Comparison of ENCODE assay signal across 8 cellular contexts in the genomic region with DNA sequence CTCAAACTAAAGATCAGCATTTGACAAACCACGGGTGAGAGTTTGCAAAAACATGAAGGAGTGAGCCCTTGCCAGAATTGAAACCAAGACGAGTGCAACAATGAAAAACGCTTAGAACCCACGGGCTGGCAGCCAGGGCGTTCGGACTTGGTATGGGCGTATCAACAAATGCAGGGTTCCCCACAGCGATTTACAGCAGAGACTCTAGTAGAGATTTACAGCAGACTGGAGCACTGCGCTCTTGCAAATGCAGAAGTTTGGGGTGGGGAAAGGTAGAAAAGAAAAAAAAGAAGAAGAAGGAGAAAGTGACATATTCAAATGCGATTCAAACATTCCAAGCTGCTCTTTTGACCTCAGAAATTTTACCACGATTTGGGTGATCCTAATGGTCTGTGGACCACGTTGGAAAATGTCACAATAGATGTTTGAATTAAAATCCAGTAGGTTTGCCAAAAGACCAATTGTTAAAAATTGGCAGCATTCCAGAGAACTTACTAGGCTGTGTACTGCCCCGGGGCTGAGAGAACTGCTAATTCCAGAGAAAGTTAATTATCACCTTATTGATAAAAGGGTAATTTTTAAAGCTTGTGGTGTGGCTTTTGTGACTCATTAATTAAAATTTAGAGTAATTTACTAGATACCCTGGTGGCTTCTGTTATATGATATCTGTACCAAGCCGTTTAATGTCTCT. TPM values are rescaled to one million over a fixed set of nuclear protein-coding genes. Genes with fewer than 3 reads are reported as not detected.
DNase-seq lines count a peak whose midpoint lies in the region; ATAC-seq and TF ChIP-seq lines count a peak whose summit lies in the region.

No MANE protein-coding gene starts in this region.

- intact Hi-C loops in activated naive CD4-positive, alpha-beta T cell treated with anti-CD3 and anti-CD28 coated beads for 36 hours (cut with micrococcal nuclease), result loop anchor here (2.0 to 10.0 kb wide), 4 partner anchors 738 to 1723 kb away; a partner anchor contains a TSS

- peak overlapping the region; percentile 5 for H3K4me3 ChIP-seq in iPS-15b (ENCODE audit: low read depth, low read length)
- peak overlapping the region; percentile 28 for H3K4me3 ChIP-seq in smooth muscle cell

- peaks cover 82% of the 10 kb centered on the region for H3K4me1 Mint-ChIP-seq in activated naive CD4-positive, alpha-beta T cell treated with anti-CD3 and anti-CD28 coated beads for 36 hours (ENCODE audit: low read depth)

- WGBS in smooth muscle cell (ENCODE audit: low lambda C conversion rate), result 38% methylated on average over 14 of the region's 14 CpGs

- peak overlapping the region; percentile 88 for H3K4me3 Mint-ChIP-seq in activated naive CD4-positive, alpha-beta T cell treated with anti-CD3 and anti-CD28 coated beads for 36 hours

- DNase-seq in DMS79 (lab: John Stamatoyannopoulos, UW) (peak; percentile 48), NCI-H2227 treated with DMSO at 0.1 percent for 48 hours (lab: John Stamatoyannopoulos, UW) (peak; percentile 53), smooth muscle cell (lab: John Stamatoyannopoulos, UW; ENCODE audit: unreplicated experiment) (no peak), cortex of kidney (lab: John Stamatoyannopoulos, UW) (no peak)
- peak; percentile 55 for DNase-seq in activated naive CD4-positive, alpha-beta T cell treated with anti-CD3 and anti-CD28 coated beads for 36 hours

- H2AFZ ChIP-seq in smooth muscle cell (ENCODE audit: low read depth), result peak overlapping the region; percentile 20

- H3K27me3 Mint-ChIP-seq in activated naive CD4-positive, alpha-beta T cell treated with anti-CD3 and anti-CD28 coated beads for 36 hours (ENCODE audit: low read depth), result no peaks in the 10 kb centered on the region

- H3K36me3 Mint-ChIP-seq in activated naive CD4-positive, alpha-beta T cell treated with anti-CD3 and anti-CD28 coated beads for 36 hours (ENCODE audit: low read depth), result no peaks in the 10 kb centered on the region

- H3K27ac Mint-ChIP-seq in activated naive CD4-positive, alpha-beta T cell treated with anti-CD3 and anti-CD28 coated beads for 36 hours, result peak overlapping the region; percentile 98

- H3K79me2 ChIP-seq in smooth muscle cell (ENCODE audit: low read depth), result no peaks in the 10 kb centered on the region

- H3K27me3 ChIP-seq in iPS-15b (ENCODE audit: control insufficient read depth, insufficient read depth, low read length), result no peaks in the 10 kb centered on the region
- no peaks in the 10 kb centered on the region for H3K27me3 ChIP-seq in smooth muscle cell (ENCODE audit: low read depth)

- H3K36me3 ChIP-seq in iPS-15b (ENCODE audit: control insufficient read depth, insufficient read depth, low read length) (no peaks in the 10 kb centered on the region), smooth muscle cell (ENCODE audit: low read depth) (no peaks in the 10 kb centered on the region)

- H3K9me3 Mint-ChIP-seq in activated naive CD4-positive, alpha-beta T cell treated with anti-CD3 and anti-CD28 coated beads for 36 hours, result no peaks in the 10 kb centered on the region

- peak overlapping the region; percentile 71 for H3K4me2 ChIP-seq in smooth muscle cell

- peaks cover 13% of the 10 kb centered on the region for H3K4me1 ChIP-seq in iPS-15b (ENCODE audit: control insufficient read depth, insufficient read depth, low read length)
- H3K4me1 ChIP-seq in smooth muscle cell (ENCODE audit: low read depth), result peaks cover 49% of the 10 kb centered on the region

- no peaks in the 10 kb centered on the region for H4K20me1 ChIP-seq in smooth muscle cell (ENCODE audit: low read depth)

- TF ChIP-seq CTCF in smooth muscle cell (IDR thresholded peaks at IDR 0.05; ENCODE audit: borderline replicate concordance, insufficient read depth, poor library complexity, severe bottlenecking), result no peak

- H3K9me3 ChIP-seq in iPS-15b (ENCODE audit: control insufficient read depth, insufficient read depth, low read length) (no peaks in the 10 kb centered on the region), smooth muscle cell (replicated peaks; ENCODE audit: low read depth) (no peaks in the 10 kb centered on the region)

- ATAC-seq in HG03039 (IDR thresholded peaks at IDR 0.05; ENCODE audit: unreplicated experiment), result no peak
- ATAC-seq in HG03108 (IDR thresholded peaks at IDR 0.05; ENCODE audit: unreplicated experiment), result no peak

- CTCF ChIA-PET in activated naive CD4-positive, alpha-beta T cell treated with anti-CD3 and anti-CD28 coated beads for 36 hours (lab: Charles Lee), result interaction anchor here (0.6 to 6.3 kb wide), 4 partner anchors 27 to 316 kb away, joined by 3 to 43 read pairs (median 20); no protein-coding TSS in a partner anchor

- no peak overlapping the region for H3K9ac ChIP-seq in iPS-15b (ENCODE audit: low read depth, low read length)
- H3K9ac ChIP-seq in smooth muscle cell (ENCODE audit: low read depth), result no peak overlapping the region

- H3K27ac ChIP-seq in smooth muscle cell (ENCODE audit: low read depth), result no peak overlapping the region

- peaks cover 14% of the 10 kb centered on the region for H3F3A ChIP-seq in smooth muscle cell (ENCODE audit: low read depth)

RNA-seq across cellular contexts. Expression of a gene that starts 3.4 kb away (rescaled TPM):
- 10 to 100 TPM in 1 of 2 experiments, 1 to 10 TPM in 1; 9.1 to 10.7 TPM for total RNA-seq in activated naive CD4-positive, alpha-beta T cell treated with anti-CD3 and anti-CD28 coated beads for 36 hours
- not detected in 2 replicates for total RNA-seq in smooth muscle cell
- polyA plus RNA-seq in smooth muscle cell, result not detected in 2 replicates

Comparison
In these comparisons a context has a peak if more than half of its experiments do, and no peak if none do; other contexts are left out.
1. DNase-seq: peak in DMS79 (single experiment), NCI-H2227 treated with DMSO at 0.1 percent for 48 hours (single experiment) and activated naive CD4-positive, alpha-beta T cell treated with anti-CD3 and anti-CD28 coated beads for 36 hours (single experiment); none in smooth muscle cell (single experiment) and cortex of kidney (single experiment).
2. RNA of a gene that starts 3.4 kb away (total RNA-seq): 9.1 to 10.7 TPM in activated naive CD4-positive, alpha-beta T cell treated with anti-CD3 and anti-CD28 coated beads for 36 hours; not detected in smooth muscle cell; every median in the first group is over 10 times any median in the second.